ENCODE assay signal across 1 cellular context in the genomic region with DNA sequence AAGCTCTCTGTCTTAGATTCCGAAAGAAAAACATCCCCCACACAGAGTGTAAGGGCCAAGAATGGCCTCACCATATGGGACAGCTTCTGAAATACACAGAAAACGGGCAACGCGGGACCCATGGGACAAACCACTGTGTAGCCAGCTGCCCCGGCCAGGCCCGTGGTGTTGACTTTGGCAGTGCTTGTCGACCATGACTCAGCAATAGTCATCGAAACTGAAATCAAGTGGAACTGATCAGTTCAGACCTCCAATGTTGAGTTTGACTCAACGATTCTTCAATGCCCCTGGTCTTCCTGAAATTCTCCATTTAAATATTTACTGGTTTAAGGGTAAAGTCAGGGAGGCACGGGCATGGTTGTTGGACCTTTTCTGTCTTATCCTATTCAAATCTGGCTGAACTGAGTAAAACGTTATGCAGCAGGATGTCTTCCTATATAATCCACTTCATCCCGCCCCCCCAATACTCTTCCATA.
A peak's percentile ranks its signal among the peaks of the same experiment; 100 is the strongest.
TF ChIP-seq lines count a peak whose summit lies in the region.

No MANE protein-coding gene starts in this region.

TF ChIP-seq in HepG2, 621 proteins besides CTCF, POLR2A, EP300 and RAD21 (continued from another document and continues in another):
- TF ChIP-seq JARID2 (CRISPR knock-in tag; IDR thresholded peaks at IDR 0.05; ENCODE audit: insufficient replicate concordance) (no peak), ZNF614 (CRISPR knock-in tag; IDR thresholded peaks at IDR 0.05; ENCODE audit: borderline replicate concordance) (0 out of 2 replicates have a peak, but pooled peaks have one; percentile 59), TEAD3 (CRISPR knock-in tag; optimal IDR thresholded peaks at IDR 0.05; ENCODE audit: borderline replicate concordance) (peak; percentile 72), ERF (CRISPR knock-in tag; IDR thresholded peaks at IDR 0.05) (0 out of 2 replicates have a peak, but pooled peaks have one; percentile 40), KIAA2018 (CRISPR knock-in tag; IDR thresholded peaks at IDR 0.05; ENCODE audit: borderline replicate concordance) (no peak), PHF21A (CRISPR knock-in tag; IDR thresholded peaks at IDR 0.05) (peak; percentile 58; the same call in 1 of the 2 replicates), RXRA (CRISPR knock-in tag; IDR thresholded peaks at IDR 0.05) (peak; percentile 57; the same call in 1 of the 2 replicates), ZNF792 (CRISPR knock-in tag; IDR thresholded peaks at IDR 0.05) (peak; percentile 72; the same call in 1 of the 2 replicates), ZNF20 (CRISPR knock-in tag; IDR thresholded peaks at IDR 0.05) (no peak), MYNN (CRISPR knock-in tag; IDR thresholded peaks at IDR 0.05; ENCODE audit: low read depth) (0 out of 2 replicates have a peak, but pooled peaks have one; percentile 24), ZGPAT (CRISPR knock-in tag; IDR thresholded peaks at IDR 0.05) (peak; percentile 72; the same call in 1 of the 2 replicates), SRSF1 (optimal IDR thresholded peaks at IDR 0.05; ENCODE audit: low read depth, low read length) (no peak), RARA (CRISPR knock-in tag; IDR thresholded peaks at IDR 0.05) (peak; percentile 78), SNAPC5 (CRISPR knock-in tag; IDR thresholded peaks at IDR 0.05; ENCODE audit: borderline replicate concordance) (no peak), EHMT2 (IDR thresholded peaks at IDR 0.05; ENCODE audit: borderline replicate concordance, low read depth, low read length) (peak; percentile 90), TARDBP (CRISPR knock-in tag; IDR thresholded peaks at IDR 0.05) (peak; percentile 59; the same call in 1 of the 2 replicates), ZBTB3 (CRISPR knock-in tag; IDR thresholded peaks at IDR 0.05; ENCODE audit: borderline replicate concordance, low read depth) (peak; percentile 96), ZNF331 (CRISPR knock-in tag; IDR thresholded peaks at IDR 0.05) (peak; percentile 88), ZNF274 (CRISPR knock-in tag; IDR thresholded peaks at IDR 0.05) (no peak), ZFP62 (CRISPR knock-in tag; IDR thresholded peaks at IDR 0.05) (no peak), ZNF788 (CRISPR knock-in tag; IDR thresholded peaks at IDR 0.05; ENCODE audit: borderline replicate concordance) (peak; percentile 43; the same call in 1 of the 2 replicates), SMYD3 (CRISPR knock-in tag; IDR thresholded peaks at IDR 0.05) (no peak), CBX5 (CRISPR knock-in tag; IDR thresholded peaks at IDR 0.05; ENCODE audit: borderline replicate concordance) (peak; percentile 82; the same call in 1 of the 2 replicates), KAT7 (CRISPR knock-in tag; IDR thresholded peaks at IDR 0.05; ENCODE audit: borderline replicate concordance) (peak; percentile 76; the same call in 1 of the 2 replicates), FOXK2 (IDR thresholded peaks at IDR 0.05) (peak; percentile 33; the same call in 1 of the 2 replicates), ZFP36L1 (CRISPR knock-in tag; IDR thresholded peaks at IDR 0.05) (peak; percentile 42; the same call in 1 of the 2 replicates), MEIS2 (CRISPR knock-in tag; IDR thresholded peaks at IDR 0.05) (0 out of 2 replicates have a peak, but pooled peaks have one; percentile 38)
- TF ChIP-seq, protein P1, sequence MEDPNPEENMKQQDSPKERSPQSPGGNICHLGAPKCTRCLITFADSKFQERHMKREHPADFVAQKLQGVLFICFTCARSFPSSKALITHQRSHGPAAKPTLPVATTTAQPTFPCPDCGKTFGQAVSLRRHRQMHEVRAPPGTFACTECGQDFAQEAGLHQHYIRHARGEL (CRISPR knock-in tag; IDR thresholded peaks at IDR 0.05) = no peak
- TF ChIP-seq, protein P2, sequence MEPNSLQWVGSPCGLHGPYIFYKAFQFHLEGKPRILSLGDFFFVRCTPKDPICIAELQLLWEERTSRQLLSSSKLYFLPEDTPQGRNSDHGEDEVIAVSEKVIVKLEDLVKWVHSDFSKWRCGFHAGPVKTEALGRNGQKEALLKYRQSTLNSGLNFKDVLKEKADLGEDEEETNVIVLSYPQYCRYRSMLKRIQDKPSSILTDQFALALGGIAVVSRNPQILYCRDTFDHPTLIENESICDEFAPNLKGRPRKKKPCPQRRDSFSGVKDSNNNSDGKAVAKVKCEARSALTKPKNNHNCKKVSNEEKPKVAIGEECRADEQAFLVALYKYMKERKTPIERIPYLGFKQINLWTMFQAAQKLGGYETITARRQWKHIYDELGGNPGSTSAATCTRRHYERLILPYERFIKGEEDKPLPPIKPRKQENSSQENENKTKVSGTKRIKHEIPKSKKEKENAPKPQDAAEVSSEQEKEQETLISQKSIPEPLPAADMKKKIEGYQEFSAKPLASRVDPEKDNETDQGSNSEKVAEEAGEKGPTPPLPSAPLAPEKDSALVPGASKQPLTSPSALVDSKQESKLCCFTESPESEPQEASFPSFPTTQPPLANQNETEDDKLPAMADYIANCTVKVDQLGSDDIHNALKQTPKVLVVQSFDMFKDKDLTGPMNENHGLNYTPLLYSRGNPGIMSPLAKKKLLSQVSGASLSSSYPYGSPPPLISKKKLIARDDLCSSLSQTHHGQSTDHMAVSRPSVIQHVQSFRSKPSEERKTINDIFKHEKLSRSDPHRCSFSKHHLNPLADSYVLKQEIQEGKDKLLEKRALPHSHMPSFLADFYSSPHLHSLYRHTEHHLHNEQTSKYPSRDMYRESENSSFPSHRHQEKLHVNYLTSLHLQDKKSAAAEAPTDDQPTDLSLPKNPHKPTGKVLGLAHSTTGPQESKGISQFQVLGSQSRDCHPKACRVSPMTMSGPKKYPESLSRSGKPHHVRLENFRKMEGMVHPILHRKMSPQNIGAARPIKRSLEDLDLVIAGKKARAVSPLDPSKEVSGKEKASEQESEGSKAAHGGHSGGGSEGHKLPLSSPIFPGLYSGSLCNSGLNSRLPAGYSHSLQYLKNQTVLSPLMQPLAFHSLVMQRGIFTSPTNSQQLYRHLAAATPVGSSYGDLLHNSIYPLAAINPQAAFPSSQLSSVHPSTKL (CRISPR knock-in tag; IDR thresholded peaks at IDR 0.05) = peak; percentile 88
- TF ChIP-seq, protein P3, sequence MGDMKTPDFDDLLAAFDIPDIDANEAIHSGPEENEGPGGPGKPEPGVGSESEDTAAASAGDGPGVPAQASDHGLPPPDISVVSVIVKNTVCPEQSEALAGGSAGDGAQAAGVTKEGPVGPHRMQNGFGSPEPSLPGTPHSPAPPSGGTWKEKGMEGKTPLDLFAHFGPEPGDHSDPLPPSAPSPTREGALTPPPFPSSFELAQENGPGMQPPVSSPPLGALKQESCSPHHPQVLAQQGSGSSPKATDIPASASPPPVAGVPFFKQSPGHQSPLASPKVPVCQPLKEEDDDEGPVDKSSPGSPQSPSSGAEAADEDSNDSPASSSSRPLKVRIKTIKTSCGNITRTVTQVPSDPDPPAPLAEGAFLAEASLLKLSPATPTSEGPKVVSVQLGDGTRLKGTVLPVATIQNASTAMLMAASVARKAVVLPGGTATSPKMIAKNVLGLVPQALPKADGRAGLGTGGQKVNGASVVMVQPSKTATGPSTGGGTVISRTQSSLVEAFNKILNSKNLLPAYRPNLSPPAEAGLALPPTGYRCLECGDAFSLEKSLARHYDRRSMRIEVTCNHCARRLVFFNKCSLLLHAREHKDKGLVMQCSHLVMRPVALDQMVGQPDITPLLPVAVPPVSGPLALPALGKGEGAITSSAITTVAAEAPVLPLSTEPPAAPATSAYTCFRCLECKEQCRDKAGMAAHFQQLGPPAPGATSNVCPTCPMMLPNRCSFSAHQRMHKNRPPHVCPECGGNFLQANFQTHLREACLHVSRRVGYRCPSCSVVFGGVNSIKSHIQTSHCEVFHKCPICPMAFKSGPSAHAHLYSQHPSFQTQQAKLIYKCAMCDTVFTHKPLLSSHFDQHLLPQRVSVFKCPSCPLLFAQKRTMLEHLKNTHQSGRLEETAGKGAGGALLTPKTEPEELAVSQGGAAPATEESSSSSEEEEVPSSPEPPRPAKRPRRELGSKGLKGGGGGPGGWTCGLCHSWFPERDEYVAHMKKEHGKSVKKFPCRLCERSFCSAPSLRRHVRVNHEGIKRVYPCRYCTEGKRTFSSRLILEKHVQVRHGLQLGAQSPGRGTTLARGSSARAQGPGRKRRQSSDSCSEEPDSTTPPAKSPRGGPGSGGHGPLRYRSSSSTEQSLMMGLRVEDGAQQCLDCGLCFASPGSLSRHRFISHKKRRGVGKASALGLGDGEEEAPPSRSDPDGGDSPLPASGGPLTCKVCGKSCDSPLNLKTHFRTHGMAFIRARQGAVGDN (CRISPR knock-in tag; IDR thresholded peaks at IDR 0.05) = peak; percentile 61
- TF ChIP-seq, protein P4, sequence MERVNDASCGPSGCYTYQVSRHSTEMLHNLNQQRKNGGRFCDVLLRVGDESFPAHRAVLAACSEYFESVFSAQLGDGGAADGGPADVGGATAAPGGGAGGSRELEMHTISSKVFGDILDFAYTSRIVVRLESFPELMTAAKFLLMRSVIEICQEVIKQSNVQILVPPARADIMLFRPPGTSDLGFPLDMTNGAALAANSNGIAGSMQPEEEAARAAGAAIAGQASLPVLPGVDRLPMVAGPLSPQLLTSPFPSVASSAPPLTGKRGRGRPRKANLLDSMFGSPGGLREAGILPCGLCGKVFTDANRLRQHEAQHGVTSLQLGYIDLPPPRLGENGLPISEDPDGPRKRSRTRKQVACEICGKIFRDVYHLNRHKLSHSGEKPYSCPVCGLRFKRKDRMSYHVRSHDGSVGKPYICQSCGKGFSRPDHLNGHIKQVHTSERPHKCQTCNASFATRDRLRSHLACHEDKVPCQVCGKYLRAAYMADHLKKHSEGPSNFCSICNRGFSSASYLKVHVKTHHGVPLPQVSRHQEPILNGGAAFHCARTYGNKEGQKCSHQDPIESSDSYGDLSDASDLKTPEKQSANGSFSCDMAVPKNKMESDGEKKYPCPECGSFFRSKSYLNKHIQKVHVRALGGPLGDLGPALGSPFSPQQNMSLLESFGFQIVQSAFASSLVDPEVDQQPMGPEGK (CRISPR knock-in tag; IDR thresholded peaks at IDR 0.05) = peak; percentile 59
